Comparison of ENCODE assay signal across 21 cellular contexts in the genomic region with DNA sequence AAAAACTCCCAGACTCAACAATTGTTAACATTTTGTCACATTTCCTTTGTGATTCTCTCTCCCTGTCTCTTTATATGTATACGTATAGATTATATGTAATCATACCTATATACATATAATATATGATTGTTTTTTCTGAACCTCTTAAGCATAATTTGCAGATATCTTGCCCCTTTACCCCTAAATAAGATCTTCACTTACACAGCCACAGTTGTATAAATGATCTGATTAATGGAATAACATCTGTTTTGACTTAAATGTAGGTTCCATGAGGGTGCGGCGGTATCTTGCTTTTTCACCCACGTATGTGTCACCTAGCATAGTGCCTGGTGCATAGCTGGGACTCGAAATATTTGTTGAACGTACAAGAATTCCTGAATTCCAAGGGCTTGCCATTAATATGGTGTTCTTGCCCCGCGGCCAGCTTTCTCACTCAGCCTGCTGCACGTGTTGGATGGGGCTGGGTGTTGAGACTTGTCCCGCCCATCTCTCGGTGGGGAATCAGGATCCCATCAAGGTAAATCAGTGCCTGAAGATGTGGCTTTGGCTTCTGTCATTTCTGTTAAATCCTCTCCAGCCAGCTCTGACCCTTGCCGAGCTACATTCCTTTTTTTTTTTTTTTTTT. TPM values are rescaled to one million over a fixed set of nuclear protein-coding genes. Genes with fewer than 3 reads are reported as not detected.
A peak's percentile ranks its signal among the peaks of the same experiment; 100 is the strongest.
DNase-seq lines count a peak whose midpoint lies in the region; ATAC-seq, FAIRE-seq and TF ChIP-seq lines count a peak whose summit lies in the region.
"Had no signal": no experiment of that assay in that cellular context is flagged by ENCODE, and none has a peak within 500 bp of the region (broad histone marks: within the 10 kb centered on the region; RNA-seq: fewer than 3 reads in every experiment).

No MANE protein-coding gene starts in this region.

- peaks cover 1% of the 10 kb centered on the region for H3K27me3 Mint-ChIP-seq in activated CD8-positive, alpha-beta T cell treated with anti-CD3 and anti-CD28 coated beads for 36 hours

- POLR2A ChIA-PET in activated CD8-positive, alpha-beta T cell treated with anti-CD3 and anti-CD28 coated beads for 36 hours (lab: Charles Lee): no interaction called here

- no peak overlapping the region for H3K23ac ChIP-seq in trophoblast cell (ENCODE audit: low read length)

- no peak overlapping the region for H3K27ac ChIP-seq in foreskin keratinocyte
- peak overlapping the region; percentile 40 for H3K27ac ChIP-seq in trophoblast cell (ENCODE audit: low read depth, low read length)
- H3K27ac ChIP-seq in pancreas: no peak overlapping the region
- H3K27ac ChIP-seq: BLaER1 had no signal

- H3K27me3 ChIP-seq in foreskin keratinocyte (no peaks in the 10 kb centered on the region), trophoblast cell (ENCODE audit: insufficient read depth, low read length) (no peaks in the 10 kb centered on the region), pancreas (no peaks in the 10 kb centered on the region)
- H3K27me3 ChIP-seq: BLaER1 had no signal

- H3K4me3 ChIP-seq in trophoblast cell (ENCODE audit: low read depth, low read length) (no peak overlapping the region), pancreas (no peak overlapping the region)
- H3K4me3 ChIP-seq: BLaER1, K562 had no signal

- no peak overlapping the region for H2AFZ ChIP-seq in trophoblast cell (ENCODE audit: insufficient read depth, low read length, poor library complexity)

- H2BK120ac ChIP-seq in trophoblast cell (ENCODE audit: insufficient read depth, low read length, poor library complexity): no peak overlapping the region

- H3K9me3 ChIP-seq in trophoblast cell (ENCODE audit: insufficient read depth, low read depth, low read length) (no peaks in the 10 kb centered on the region), pancreas (no peaks in the 10 kb centered on the region)
- H3K9me3 ChIP-seq: BLaER1 had no signal

- no peak overlapping the region for H2AK5ac ChIP-seq in trophoblast cell (ENCODE audit: low read length)

- intact Hi-C loops in activated CD8-positive, alpha-beta T cell treated with anti-CD3 and anti-CD28 coated beads for 36 hours (cut with micrococcal nuclease): no loop called here
- intact Hi-C loops in pancreas (cut with DNase I) (no loop called here), Right ventricle myocardium inferior (cut with DNase I) (no loop called here)

- H3K79me2 ChIP-seq in trophoblast cell (ENCODE audit: control insufficient read depth, insufficient read depth, low read length, poor library complexity): peaks cover 2% of the 10 kb centered on the region

- no peaks in the 10 kb centered on the region for H3K36me3 Mint-ChIP-seq in activated CD8-positive, alpha-beta T cell treated with anti-CD3 and anti-CD28 coated beads for 36 hours (ENCODE audit: low read depth)

- H3K79me1 ChIP-seq in trophoblast cell (ENCODE audit: low read length): peaks cover 46% of the 10 kb centered on the region

- H3K9ac ChIP-seq in trophoblast cell (ENCODE audit: low read length): no peak overlapping the region
- H3K9ac ChIP-seq: BLaER1 had no signal

- no peak overlapping the region for H3K4ac ChIP-seq in trophoblast cell (ENCODE audit: low read depth, low read length)

- ATAC-seq in SK-N-SH treated with all-trans-retinoic acid at 6 μM for 48 hours: no peak
- peak; percentile 70 for ATAC-seq in foreskin keratinocyte
- ATAC-seq in activated CD8-positive, alpha-beta T cell treated with anti-CD3 and anti-CD28 coated beads for 36 hours: no peak
- ATAC-seq in pancreas: no peak
- ATAC-seq in Right ventricle myocardium inferior: no peak
- ATAC-seq: K562, Panc1 had no signal

- DNase-seq in GM03348 (ENCODE audit: low spot score) (peak; percentile 29), foreskin keratinocyte (peak in 1 of 2 donors; percentile 74), trophoblast cell (peak; percentile 100), pancreas (no peak), Right ventricle myocardium inferior (ENCODE audit: missing footprints) (no peak), KG1 (lab: John Stamatoyannopoulos, UW) (no peak)
- DNase-seq in activated CD8-positive, alpha-beta T cell treated with anti-CD3 and anti-CD28 coated beads for 36 hours: no peak
- DNase-seq: HCEC 1CT, NCI-H1105 treated with DMSO at 0.1 percent for 48 hours, NCI-H187 treated with DMSO at 0.1 percent for 48 hours, NCI-H446, NCI-H82, SHP77 had no signal

- no peak for FAIRE-seq in pancreas (lab: Jason Lieb, UNC)
- FAIRE-seq: GM12892, K562 had no signal

- H4K8ac ChIP-seq in trophoblast cell (ENCODE audit: low read depth, low read length): no peak overlapping the region

- H3K4me1 ChIP-seq in foreskin keratinocyte (peaks cover 6% of the 10 kb centered on the region), trophoblast cell (ENCODE audit: control insufficient read depth in 1 of 2, insufficient read depth in 2 of 2, low read length in 2 of 2) (peaks cover 24 to 37% of the 10 kb centered on the region in 2 experiments), pancreas (peaks cover 0 to 4% (median 0%) of the 10 kb centered on the region in 3 donors)

- H4K12ac ChIP-seq in trophoblast cell (ENCODE audit: low read depth, low read length): no peak overlapping the region

- peaks cover 5% of the 10 kb centered on the region for H3K4me1 Mint-ChIP-seq in activated CD8-positive, alpha-beta T cell treated with anti-CD3 and anti-CD28 coated beads for 36 hours (ENCODE audit: low read depth)

- H3K9me3 Mint-ChIP-seq in activated CD8-positive, alpha-beta T cell treated with anti-CD3 and anti-CD28 coated beads for 36 hours: no peaks in the 10 kb centered on the region

- H2BK12ac ChIP-seq in trophoblast cell (ENCODE audit: low read length): no peak overlapping the region

- H3K18ac ChIP-seq in trophoblast cell (ENCODE audit: low read length): no peak overlapping the region

- CTCF ChIA-PET in activated CD8-positive, alpha-beta T cell treated with anti-CD3 and anti-CD28 coated beads for 36 hours (lab: Charles Lee): interaction anchor here (1.1 to 1.8 kb wide), 2 partner anchors 9 to 10 kb away, joined by 3 to 6 read pairs; no protein-coding TSS in a partner anchor

- no peaks in the 10 kb centered on the region for H3K36me3 ChIP-seq in trophoblast cell (ENCODE audit: control insufficient read depth in 1 of 2, insufficient read depth in 2 of 2, low read length in 2 of 2)
- no peaks in the 10 kb centered on the region for H3K36me3 ChIP-seq in pancreas
- H3K36me3 ChIP-seq: BLaER1 had no signal

- H3K27ac Mint-ChIP-seq in activated CD8-positive, alpha-beta T cell treated with anti-CD3 and anti-CD28 coated beads for 36 hours: no peak overlapping the region

- no CpG with 5 or more reads among the region's 12 CpGs for whole genome bisulfite sequencing in trophoblast cell (ENCODE audit: extremely low coverage, insufficient coverage, insufficient read length)
- 79 to 85% methylated on average over 12 of the region's 12 CpGs for WGBS in pancreas, 2 donors

- no peak overlapping the region for H3K4me2 ChIP-seq in trophoblast cell (ENCODE audit: low read length)
- H3K4me2 ChIP-seq: BLaER1 had no signal

- no peak overlapping the region for H3K14ac ChIP-seq in trophoblast cell (ENCODE audit: low read length)

- no peak overlapping the region for H2BK5ac ChIP-seq in trophoblast cell (ENCODE audit: low read depth, low read length, poor library complexity)

- peak overlapping the region; percentile 86 for H4K91ac ChIP-seq in trophoblast cell (ENCODE audit: low read depth, low read length)

- TF ChIP-seq CTCF in foreskin keratinocyte (conservative IDR thresholded peaks at IDR 0.05) (no peak), pancreas (IDR thresholded peaks at IDR 0.05) (no peak)
- TF ChIP-seq CTCF in activated CD8-positive, alpha-beta T cell treated with anti-CD3 and anti-CD28 coated beads for 36 hours (IDR thresholded peaks at IDR 0.05): no peak

- no peak overlapping the region for H3K4me3 Mint-ChIP-seq in activated CD8-positive, alpha-beta T cell treated with anti-CD3 and anti-CD28 coated beads for 36 hours

TF ChIP-seq in SK-N-SH treated with all-trans-retinoic acid at 6 μM for 48 hours, 23 proteins besides CTCF, POLR2A, EP300 and RAD21:
- TF ChIP-seq BACH2 (CRISPR knock-in tag; IDR thresholded peaks at IDR 0.05; ENCODE audit: borderline replicate concordance) (no peak), ZNF70 (CRISPR knock-in tag; IDR thresholded peaks at IDR 0.05) (peak; percentile 91), TCF4 (CRISPR knock-in tag; IDR thresholded peaks at IDR 0.05; ENCODE audit: borderline replicate concordance) (0 out of 2 replicates have a peak, but pooled peaks have one; percentile 12)

RNA-seq across cellular contexts. Expression of a gene that starts 10.4 kb away (rescaled TPM):
- total RNA-seq in foreskin keratinocyte (46.6 and 50.0 TPM in 2 replicates), pancreas (10 to 100 TPM in 5 of 6 donors, 1 to 10 TPM in 1; 9.0 to 17.8 (median 15.7) TPM), Right ventricle myocardium inferior (20.7 TPM)
- polyA plus RNA-seq in foreskin keratinocyte (87.1 and 96.4 TPM in 2 replicates), pancreas (10 to 100 TPM; 28.5 to 42.1 TPM)
- 61.2 and 63.9 TPM in 2 replicates for polyA plus RNA-seq in trophoblast cell (2013)
- 10 to 100 TPM; 11.1 to 12.1 TPM for total RNA-seq in activated CD8-positive, alpha-beta T cell treated with anti-CD3 and anti-CD28 coated beads for 36 hours

RNA-seq across cellular contexts. Expression of a gene that starts 17.5 kb away (rescaled TPM):
- total RNA-seq in foreskin keratinocyte (not detected in 2 replicates), pancreas (not detected), Right ventricle myocardium inferior (not detected)
- polyA plus RNA-seq in foreskin keratinocyte (not detected in 2 replicates), pancreas (under 1 TPM in 1 of 2 donors, not detected in 1; 0.80 TPM)
- polyA plus RNA-seq in trophoblast cell (2013): 0.11 and 0.19 TPM in 2 replicates
- not detected for total RNA-seq in activated CD8-positive, alpha-beta T cell treated with anti-CD3 and anti-CD28 coated beads for 36 hours
- total RNA-seq: G401, K562, M059J had no signal
- polyA plus RNA-seq: AG04450, K562 had no signal

Comparison
In these comparisons a context has a peak if more than half of its experiments do, and no peak if none do; other contexts are left out.
1. DNase-seq: peak in GM03348 (single experiment) and trophoblast cell (2 of 2); none in activated CD8-positive, alpha-beta T cell treated with anti-CD3 and anti-CD28 coated beads for 36 hours (single experiment), pancreas (0 of 6), Right ventricle myocardium inferior (single experiment) and KG1 (single experiment).